ENCODE assay signal across 16 cellular contexts in the genomic region with DNA sequence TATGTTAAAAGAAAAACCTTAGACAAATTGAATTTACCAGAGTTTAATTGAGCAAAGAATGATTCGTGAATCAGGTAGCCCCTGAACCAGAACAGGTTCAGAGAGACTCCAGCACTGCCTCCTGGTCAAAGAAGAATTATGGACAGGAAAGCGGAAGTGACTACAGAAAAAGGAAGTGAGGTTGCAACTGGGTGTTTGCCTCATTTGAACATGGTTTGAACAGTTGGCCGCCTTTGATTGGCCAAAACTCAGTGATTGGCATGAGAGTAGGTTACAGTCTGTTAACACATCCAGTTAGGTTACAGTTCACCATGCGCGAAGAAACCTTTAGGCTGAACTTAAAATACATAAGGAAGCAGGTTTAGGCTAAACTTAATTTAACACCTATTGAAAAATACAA.
"Had no signal": no experiment of that assay in that cellular context is flagged by ENCODE, and none has a peak within 500 bp of the region (broad histone marks: within the 10 kb centered on the region; RNA-seq: fewer than 3 reads in every experiment).

No MANE protein-coding gene starts in this region.

- DNase-seq: activated CD4-positive, alpha-beta T cell treated with anti-CD3 and anti-CD28 coated beads, Interleukin-2, amount 50 U/mL, for 1 hour; activated CD8-positive, alpha-beta memory T cell treated with anti-CD3 and anti-CD28 coated beads for 24 hours; activated naive CD8-positive, alpha-beta T cell treated with anti-CD3 and anti-CD28 coated beads for 36 hours; amygdala; central memory CD4-positive, alpha-beta T cell; colonic mucosa; mucosa of descending colon; naive thymus-derived CD4-positive, alpha-beta T cell; pancreas; stimulated activated CD4-positive, alpha-beta T cell treated with anti-CD3 and anti-CD28 coated beads, Interleukin-1b, Interleukin-23, amount 100 ng/mL, for 48 hours; stomach; testis had no signal

- ATAC-seq: activated CD4-positive, CD25-positive, alpha-beta regulatory T cell treated with anti-CD3 and anti-CD28 coated beads, Interleukin-2, amount 50 U/mL, for 24 hours; esophagus mucosa; left lobe of liver; mucosa of descending colon; naive thymus-derived CD4-positive, alpha-beta T cell; pancreas had no signal

- H3K27me3 ChIP-seq: colonic mucosa, pancreas, testis had no signal

- H3K4me3 ChIP-seq: colonic mucosa, mucosa of descending colon, pancreas, stomach, testis had no signal

- FAIRE-seq: islet of Langerhans, pancreas had no signal

- H3K27ac ChIP-seq: colonic mucosa, pancreas, stomach, testis had no signal

- H3K4me1 ChIP-seq: colonic mucosa, pancreas, stomach, testis had no signal

- H3K9me3 ChIP-seq: colonic mucosa, mucosa of descending colon, pancreas, testis had no signal

- H3K36me3 ChIP-seq: colonic mucosa, pancreas, stomach had no signal
